8 cellular contexts compared by ENCODE assay signal in the genomic region with DNA sequence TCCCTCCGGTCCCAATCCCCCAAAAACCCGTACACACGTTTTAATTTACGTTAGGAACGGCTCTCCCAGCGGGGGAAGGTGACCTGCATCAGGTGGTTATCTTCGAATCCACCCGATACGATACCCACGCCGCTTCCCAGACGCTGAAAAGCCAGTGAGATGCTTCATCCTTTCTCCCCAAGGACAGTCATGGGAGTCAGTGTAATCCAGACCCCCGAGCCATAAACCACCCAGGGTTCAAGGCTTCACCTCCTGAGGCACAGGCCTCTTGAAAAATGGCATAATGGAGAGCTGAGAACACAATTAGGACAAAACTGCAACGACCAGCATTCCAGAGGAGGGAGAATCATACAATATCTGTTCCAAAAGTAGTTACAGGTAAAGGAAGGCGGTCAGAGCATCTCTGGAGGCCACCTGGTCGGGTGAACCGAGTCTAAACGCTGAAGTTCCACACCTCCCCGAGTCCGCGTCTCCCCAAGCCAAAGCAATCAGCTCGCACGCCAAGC. TPM values are rescaled to one million over a fixed set of nuclear protein-coding genes. Genes with fewer than 3 reads are reported as not detected.
A peak's percentile ranks its signal among the peaks of the same experiment; 100 is the strongest.
DNase-seq lines count a peak whose midpoint lies in the region; ATAC-seq and TF ChIP-seq lines count a peak whose summit lies in the region.

No MANE protein-coding gene starts in this region.

- H3F3A ChIP-seq in SK-N-SH (replicated peaks; ENCODE audit: insufficient read depth), result peaks cover 5% of the 10 kb centered on the region

- peak overlapping the region; percentile 82 for H3K4me2 ChIP-seq in SK-N-SH

- ATAC-seq in left ventricle myocardium superior, result no peak
- ATAC-seq in HG02610 (IDR thresholded peaks at IDR 0.05; ENCODE audit: unreplicated experiment), result no peak
- no peak for ATAC-seq in GM19023 (IDR thresholded peaks at IDR 0.05; ENCODE audit: unreplicated experiment)

- H3K27ac ChIP-seq in cardiac muscle cell (peak overlapping the region; percentile 74), SK-N-SH (ENCODE audit: low read depth in 2 of 2, low read length in 1 of 2) (peak overlapping the region in 1 of 2 experiments; percentile 74; a peak in 1 of 4 replicates), rectal smooth muscle tissue (ENCODE audit: low read depth, low read length) (no peak overlapping the region)

- H3K27me3 ChIP-seq in cardiac muscle cell (no peaks in the 10 kb centered on the region), SK-N-SH (ENCODE audit: insufficient read depth) (no peaks in the 10 kb centered on the region), rectal smooth muscle tissue (ENCODE audit: control insufficient read depth, insufficient read depth, low read length) (peaks cover 3% of the 10 kb centered on the region)

- DNase-seq in cardiac muscle cell (ENCODE audit: low read depth in 1 of 2, low spot score in 1 of 2), result no peak
- DNase-seq in left ventricle myocardium superior, result no peak
- DNase-seq in SK-N-SH, result peak; percentile 55
- DNase-seq in fibroblast of villous mesenchyme (ENCODE audit: low read depth), result no peak
- DNase-seq in AG20443 (ENCODE audit: low spot score), result no peak

- H3K79me2 ChIP-seq in SK-N-SH (ENCODE audit: insufficient read depth), result 0 out of 2 replicates have a peak, but pooled peaks cover 4% of the 10 kb centered on the region

- POLR2A ChIA-PET in SK-N-SH (lab: Yijun Ruan, JAX), result no interaction called here

- TF ChIP-seq CTCF in cardiac muscle cell (IDR thresholded peaks at IDR 0.05; ENCODE audit: low read depth, low read length) (no peak), SK-N-SH (IDR thresholded peaks at IDR 0.05) (no peak), fibroblast of villous mesenchyme (IDR thresholded peaks at IDR 0.05; ENCODE audit: insufficient read depth, low read depth, low read length) (no peak)

- H4K20me1 ChIP-seq in SK-N-SH (ENCODE audit: insufficient read depth), result no peaks in the 10 kb centered on the region

- peak overlapping the region; percentile 84; the same call in 1 of the 2 replicates for H2AFZ ChIP-seq in SK-N-SH (ENCODE audit: low read depth)

- TF ChIP-seq EP300 in SK-N-SH (IDR thresholded peaks at IDR 0.05; ENCODE audit: borderline replicate concordance in 1 of 2, low read depth in 1 of 2, low read length in 1 of 2), result no peak

- CTCF ChIA-PET in SK-N-SH (lab: Yijun Ruan, JAX), result no interaction called here

- H3K9me2 ChIP-seq in SK-N-SH, result no peaks in the 10 kb centered on the region

- H3K9ac ChIP-seq in SK-N-SH, result peak overlapping the region; percentile 69
- H3K9ac ChIP-seq in rectal smooth muscle tissue (ENCODE audit: low read length), result no peak overlapping the region

- H3K4me1 ChIP-seq in cardiac muscle cell (ENCODE audit: low read depth) (no peaks in the 10 kb centered on the region), SK-N-SH (ENCODE audit: control insufficient read depth in 1 of 2, insufficient read depth in 2 of 2, low read depth in 1 of 2, low read length in 1 of 2) (peaks cover 0 to 12% of the 10 kb centered on the region in 2 experiments; a peak in 2 of 4 replicates), rectal smooth muscle tissue (ENCODE audit: control insufficient read depth, insufficient read depth, low read length) (no peaks in the 10 kb centered on the region)

- intact Hi-C loops in left ventricle myocardium superior (cut with micrococcal nuclease), result no loop called here

- WGBS in SK-N-SH (ENCODE audit: low lambda C conversion rate), result 34% methylated on average over 18 of the region's 23 CpGs

- H3K4me3 ChIP-seq in cardiac muscle cell, result peak overlapping the region; percentile 73
- peak overlapping the region; percentile 74 to 89 for H3K4me3 ChIP-seq in SK-N-SH (ENCODE audit: low read depth in 2 of 2, low read length in 1 of 2)
- H3K4me3 ChIP-seq in fibroblast of villous mesenchyme (ENCODE audit: low read depth, low read length), result peak overlapping the region; percentile 50
- H3K4me3 ChIP-seq in rectal smooth muscle tissue (ENCODE audit: low read length), result peak overlapping the region; percentile 64

- no peaks in the 10 kb centered on the region for H3K9me3 ChIP-seq in cardiac muscle cell (ENCODE audit: low read depth)
- no peaks in the 10 kb centered on the region for H3K9me3 ChIP-seq in SK-N-SH

- H3K36me3 ChIP-seq in cardiac muscle cell, result no peaks in the 10 kb centered on the region
- no peaks in the 10 kb centered on the region for H3K36me3 ChIP-seq in SK-N-SH (replicated peaks in 1 of 2; ENCODE audit: control insufficient read depth in 1 of 2, insufficient read depth in 2 of 2, low read length in 1 of 2)
- H3K36me3 ChIP-seq in rectal smooth muscle tissue (ENCODE audit: control insufficient read depth, insufficient read depth, low read length), result no peaks in the 10 kb centered on the region

- TF ChIP-seq RAD21 in SK-N-SH (IDR thresholded peaks at IDR 0.05; ENCODE audit: low read length), result no peak

TF ChIP-seq in SK-N-SH, 30 proteins besides CTCF, POLR2A, EP300 and RAD21:
- TF ChIP-seq TCF12 (IDR thresholded peaks at IDR 0.05) (no peak), FOSL2 (IDR thresholded peaks at IDR 0.05; ENCODE audit: borderline replicate concordance, low read depth) (no peak), JUND (IDR thresholded peaks at IDR 0.05) (no peak), MEF2A (IDR thresholded peaks at IDR 0.05; ENCODE audit: borderline replicate concordance, low read depth) (no peak), SMC3 (IDR thresholded peaks at IDR 0.05; ENCODE audit: low read depth, low read length) (no peak), EZH2phosphoT487 (IDR thresholded peaks at IDR 0.05; ENCODE audit: borderline replicate concordance, low read depth) (no peak), GATA2 (CRISPR knock-in tag; IDR thresholded peaks at IDR 0.05) (no peak)
- TF ChIP-seq, protein P1, sequence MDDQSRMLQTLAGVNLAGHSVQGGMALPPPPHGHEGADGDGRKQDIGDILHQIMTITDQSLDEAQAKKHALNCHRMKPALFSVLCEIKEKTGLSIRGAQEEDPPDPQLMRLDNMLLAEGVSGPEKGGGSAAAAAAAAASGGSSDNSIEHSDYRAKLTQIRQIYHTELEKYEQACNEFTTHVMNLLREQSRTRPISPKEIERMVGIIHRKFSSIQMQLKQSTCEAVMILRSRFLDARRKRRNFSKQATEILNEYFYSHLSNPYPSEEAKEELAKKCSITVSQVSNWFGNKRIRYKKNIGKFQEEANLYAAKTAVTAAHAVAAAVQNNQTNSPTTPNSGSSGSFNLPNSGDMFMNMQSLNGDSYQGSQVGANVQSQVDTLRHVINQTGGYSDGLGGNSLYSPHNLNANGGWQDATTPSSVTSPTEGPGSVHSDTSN (IDR thresholded peaks at IDR 0.05), result no peak
- TF ChIP-seq, protein P2, sequence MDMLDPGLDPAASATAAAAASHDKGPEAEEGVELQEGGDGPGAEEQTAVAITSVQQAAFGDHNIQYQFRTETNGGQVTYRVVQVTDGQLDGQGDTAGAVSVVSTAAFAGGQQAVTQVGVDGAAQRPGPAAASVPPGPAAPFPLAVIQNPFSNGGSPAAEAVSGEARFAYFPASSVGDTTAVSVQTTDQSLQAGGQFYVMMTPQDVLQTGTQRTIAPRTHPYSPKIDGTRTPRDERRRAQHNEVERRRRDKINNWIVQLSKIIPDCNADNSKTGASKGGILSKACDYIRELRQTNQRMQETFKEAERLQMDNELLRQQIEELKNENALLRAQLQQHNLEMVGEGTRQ (IDR thresholded peaks at IDR 0.05; ENCODE audit: borderline replicate concordance, low read depth, low read length), result no peak
- TF ChIP-seq, protein P3, sequence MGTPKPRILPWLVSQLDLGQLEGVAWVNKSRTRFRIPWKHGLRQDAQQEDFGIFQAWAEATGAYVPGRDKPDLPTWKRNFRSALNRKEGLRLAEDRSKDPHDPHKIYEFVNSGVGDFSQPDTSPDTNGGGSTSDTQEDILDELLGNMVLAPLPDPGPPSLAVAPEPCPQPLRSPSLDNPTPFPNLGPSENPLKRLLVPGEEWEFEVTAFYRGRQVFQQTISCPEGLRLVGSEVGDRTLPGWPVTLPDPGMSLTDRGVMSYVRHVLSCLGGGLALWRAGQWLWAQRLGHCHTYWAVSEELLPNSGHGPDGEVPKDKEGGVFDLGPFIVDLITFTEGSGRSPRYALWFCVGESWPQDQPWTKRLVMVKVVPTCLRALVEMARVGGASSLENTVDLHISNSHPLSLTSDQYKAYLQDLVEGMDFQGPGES (IDR thresholded peaks at IDR 0.05; ENCODE audit: low read depth, low read length), result no peak
- TF ChIP-seq, protein P4, sequence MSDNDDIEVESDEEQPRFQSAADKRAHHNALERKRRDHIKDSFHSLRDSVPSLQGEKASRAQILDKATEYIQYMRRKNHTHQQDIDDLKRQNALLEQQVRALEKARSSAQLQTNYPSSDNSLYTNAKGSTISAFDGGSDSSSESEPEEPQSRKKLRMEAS (IDR thresholded peaks at IDR 0.05; ENCODE audit: low read depth), result no peak

RNA-seq across cellular contexts. Expression of a gene that starts 0.8 kb away (rescaled TPM):
- total RNA-seq in cardiac muscle cell (28.7 and 30.1 TPM in 2 replicates), left ventricle myocardium superior (3.6 TPM), fibroblast of villous mesenchyme (1.3 and 3.9 TPM in 2 replicates)
- polyA plus RNA-seq in cardiac muscle cell (3.9 and 6.1 TPM in 2 replicates), SK-N-SH (2012; rRNA removed) (2.6 and 3.3 TPM in 2 replicates)
- 3.1 and 3.7 TPM in 2 replicates for polyA plus RNA-seq in SK-N-SH (2012; cell fraction: cytosol; rRNA removed)
- polyA plus RNA-seq in SK-N-SH (2012; cell fraction: nucleus; rRNA removed), result 2.0 and 4.8 TPM in 2 replicates
